ENCODE assay signal across 12 cellular contexts in genomic region chr1:241600496-241600901, GRCh38. TPM values are rescaled to one million over a fixed set of nuclear protein-coding genes. Genes with fewer than 3 reads are reported as not detected.
DNase-seq lines count a peak whose midpoint lies in the region; ATAC-seq and TF ChIP-seq lines count a peak whose summit lies in the region.
"Had no signal": no experiment of that assay in that cellular context is flagged by ENCODE, and none has a peak within 500 bp of the region (broad histone marks: within the 10 kb centered on the region; RNA-seq: fewer than 3 reads in every experiment).

No MANE protein-coding gene starts in this region.

- H3K4me1 Mint-ChIP-seq in stimulated activated naive B cell treated with anti-CD40 and anti-IgM and Interleukin-4, amounts not matched to agents 10 μg/mL and 1 μg/mL and 100 μg/mL, for 72 hours = peaks cover 51 to 71% of the 10 kb centered on the region in 2 donors
- peaks cover 4% of the 10 kb centered on the region for H3K4me1 Mint-ChIP-seq in activated CD8-positive, alpha-beta T cell treated with anti-CD3 and anti-CD28 coated beads for 36 hours (ENCODE audit: low read depth)

- CTCF ChIA-PET in activated CD8-positive, alpha-beta T cell treated with anti-CD3 and anti-CD28 coated beads for 36 hours (lab: Charles Lee) = interaction anchor here (0.8 to 1.0 kb wide), 2 partner anchors 10 to 68 kb away, joined by 3 read pairs; partner anchors contain the start of gene KMO

- H3K4me3 ChIP-seq in cardiac muscle cell (no peak overlapping the region), heart right ventricle (no peak overlapping the region), upper lobe of left lung (no peak overlapping the region)

- no peaks in the 10 kb centered on the region for H3K27me3 Mint-ChIP-seq in stimulated activated naive B cell treated with anti-CD40 and anti-IgM and Interleukin-4, amounts not matched to agents 10 μg/mL and 1 μg/mL and 100 μg/mL, for 72 hours
- H3K27me3 Mint-ChIP-seq in activated CD8-positive, alpha-beta T cell treated with anti-CD3 and anti-CD28 coated beads for 36 hours = no peaks in the 10 kb centered on the region
- H3K27me3 Mint-ChIP-seq: activated CD4-positive, alpha-beta T cell treated with anti-CD3 and anti-CD28 coated beads, Interleukin-2, amount 10 ng/mL, durations not matched to agents 24 days and 14 days had no signal

- DNase-seq in cardiac muscle cell (ENCODE audit: low read depth in 1 of 2, low spot score in 1 of 2) (peak in 1 of 2 donors; percentile 19), heart right ventricle (no peak), NOMO-1 (lab: John Stamatoyannopoulos, UW; ENCODE audit: unreplicated experiment in 2 of 2) (peak; percentile 11 to 76), upper lobe of left lung (no peak)
- DNase-seq in stimulated activated naive B cell treated with anti-CD40 and anti-IgM and Interleukin-4, amounts not matched to agents 10 μg/mL and 1 μg/mL and 100 μg/mL, for 72 hours = no peak
- no peak for DNase-seq in activated CD8-positive, alpha-beta T cell treated with anti-CD3 and anti-CD28 coated beads for 36 hours
- no peak for DNase-seq in stimulated activated CD4-positive, alpha-beta T cell treated with anti-CD3 and anti-CD28 coated beads, Interleukin-2, amount 100 ng/mL, for 24 hours
- DNase-seq: activated CD4-positive, alpha-beta T cell treated with anti-CD3 and anti-CD28 coated beads, Interleukin-2, amount 10 ng/mL, durations not matched to agents 24 days and 14 days; BE2C had no signal

- peaks cover 3 to 11% of the 10 kb centered on the region in 2 donors for H3K9me3 Mint-ChIP-seq in stimulated activated naive B cell treated with anti-CD40 and anti-IgM and Interleukin-4, amounts not matched to agents 10 μg/mL and 1 μg/mL and 100 μg/mL, for 72 hours
- H3K9me3 Mint-ChIP-seq in activated CD8-positive, alpha-beta T cell treated with anti-CD3 and anti-CD28 coated beads for 36 hours = no peaks in the 10 kb centered on the region
- H3K9me3 Mint-ChIP-seq: activated CD4-positive, alpha-beta T cell treated with anti-CD3 and anti-CD28 coated beads, Interleukin-2, amount 10 ng/mL, durations not matched to agents 24 days and 14 days had no signal

- H3K27me3 ChIP-seq in cardiac muscle cell (no peaks in the 10 kb centered on the region), heart right ventricle (no peaks in the 10 kb centered on the region), upper lobe of left lung (no peaks in the 10 kb centered on the region)
- H3K27me3 ChIP-seq: BE2C had no signal

- peaks cover 49 to 62% of the 10 kb centered on the region in 2 donors for H3K36me3 Mint-ChIP-seq in stimulated activated naive B cell treated with anti-CD40 and anti-IgM and Interleukin-4, amounts not matched to agents 10 μg/mL and 1 μg/mL and 100 μg/mL, for 72 hours
- peaks cover 12% of the 10 kb centered on the region for H3K36me3 Mint-ChIP-seq in activated CD8-positive, alpha-beta T cell treated with anti-CD3 and anti-CD28 coated beads for 36 hours (ENCODE audit: low read depth)

- H3K27ac ChIP-seq in cardiac muscle cell (peak overlapping the region; percentile 52), heart right ventricle (no peak overlapping the region), upper lobe of left lung (peak overlapping the region in 1 of 4 donors; percentile 11)

- no peak for TF ChIP-seq POLR2A in upper lobe of left lung (IDR thresholded peaks at IDR 0.05)

- ATAC-seq in heart right ventricle (no peak), HG02798 (IDR thresholded peaks at IDR 0.05; ENCODE audit: poor library complexity, unreplicated experiment) (peak; percentile 86), upper lobe of left lung (ENCODE audit: low FRiP score in 2 of 2) (no peak)
- peak; percentile 60 to 62 for ATAC-seq in stimulated activated naive B cell treated with anti-CD40 and anti-IgM and Interleukin-4, amounts not matched to agents 10 μg/mL and 1 μg/mL and 100 μg/mL, for 72 hours (replicated peaks)
- no peak for ATAC-seq in activated CD8-positive, alpha-beta T cell treated with anti-CD3 and anti-CD28 coated beads for 36 hours

- no peak for TF ChIP-seq CTCF in cardiac muscle cell (IDR thresholded peaks at IDR 0.05; ENCODE audit: low read depth, low read length)
- TF ChIP-seq CTCF in heart right ventricle (IDR thresholded peaks at IDR 0.05) = no peak
- no peak for TF ChIP-seq CTCF in activated CD8-positive, alpha-beta T cell treated with anti-CD3 and anti-CD28 coated beads for 36 hours (IDR thresholded peaks at IDR 0.05)
- no peak for TF ChIP-seq CTCF in upper lobe of left lung (IDR thresholded peaks at IDR 0.05)

- POLR2A ChIA-PET in activated CD8-positive, alpha-beta T cell treated with anti-CD3 and anti-CD28 coated beads for 36 hours (lab: Charles Lee) = no interaction called here

- H3K4me1 ChIP-seq in cardiac muscle cell (ENCODE audit: low read depth) (peaks cover 6% of the 10 kb centered on the region), heart right ventricle (peaks cover 0 to 15% (median 0%) of the 10 kb centered on the region in 9 donors), upper lobe of left lung (no peaks in the 10 kb centered on the region)
- H3K4me1 ChIP-seq: BE2C had no signal

- intact Hi-C loops in heart right ventricle (cut with DNase I) = loop anchor here in 2 of 10 donors (10.0 kb wide), 2 partner anchors 64 to 404 kb away; no protein-coding TSS in a partner anchor
- intact Hi-C loops in activated CD8-positive, alpha-beta T cell treated with anti-CD3 and anti-CD28 coated beads for 36 hours (cut with micrococcal nuclease) = no loop called here

- 32 to 40% methylated on average over 2 of the region's 2 CpGs for WGBS in heart right ventricle, 2 donors
- 67% methylated on average over 2 of the region's 2 CpGs for WGBS in upper lobe of left lung, 2 donors

- peak overlapping the region; percentile 26 to 28 for H3K4me3 Mint-ChIP-seq in stimulated activated naive B cell treated with anti-CD40 and anti-IgM and Interleukin-4, amounts not matched to agents 10 μg/mL and 1 μg/mL and 100 μg/mL, for 72 hours
- H3K4me3 Mint-ChIP-seq in activated CD8-positive, alpha-beta T cell treated with anti-CD3 and anti-CD28 coated beads for 36 hours = no peak overlapping the region
- H3K4me3 Mint-ChIP-seq: activated CD4-positive, alpha-beta T cell treated with anti-CD3 and anti-CD28 coated beads, Interleukin-2, amount 10 ng/mL, durations not matched to agents 24 days and 14 days had no signal

- H3K27ac Mint-ChIP-seq in stimulated activated naive B cell treated with anti-CD40 and anti-IgM and Interleukin-4, amounts not matched to agents 10 μg/mL and 1 μg/mL and 100 μg/mL, for 72 hours = peak overlapping the region; percentile 80
- no peak overlapping the region for H3K27ac Mint-ChIP-seq in activated CD8-positive, alpha-beta T cell treated with anti-CD3 and anti-CD28 coated beads for 36 hours
- H3K27ac Mint-ChIP-seq: activated CD4-positive, alpha-beta T cell treated with anti-CD3 and anti-CD28 coated beads, Interleukin-2, amount 10 ng/mL, durations not matched to agents 24 days and 14 days had no signal

- H3K9me3 ChIP-seq in cardiac muscle cell (ENCODE audit: low read depth) (no peaks in the 10 kb centered on the region), heart right ventricle (no peaks in the 10 kb centered on the region), upper lobe of left lung (no peaks in the 10 kb centered on the region)
- H3K9me3 ChIP-seq: BE2C had no signal

- H3K36me3 ChIP-seq in cardiac muscle cell = no peaks in the 10 kb centered on the region
- H3K36me3 ChIP-seq in heart right ventricle = no peaks in the 10 kb centered on the region
- H3K36me3 ChIP-seq in upper lobe of left lung = peaks cover 0 to 9% (median 0%) of the 10 kb centered on the region in 4 donors
- H3K36me3 ChIP-seq: BE2C had no signal

- TF ChIP-seq EP300 in upper lobe of left lung (IDR thresholded peaks at IDR 0.05) = no peak

RNA-seq across cellular contexts. Expression of gene CHML, which starts 39.7 kb away (rescaled TPM):
- 5.6 and 8.8 TPM in 2 replicates for total RNA-seq in cardiac muscle cell
- polyA plus RNA-seq in cardiac muscle cell = 3.3 and 6.6 TPM in 2 replicates
- 10 to 100 TPM in 3 of 10 donors, 1 to 10 TPM in 7; 4.8 to 11.4 (median 8.0) TPM for total RNA-seq in heart right ventricle
- polyA plus RNA-seq in heart right ventricle = 1 to 10 TPM; 1.7 to 2.9 TPM
- total RNA-seq in activated CD8-positive, alpha-beta T cell treated with anti-CD3 and anti-CD28 coated beads for 36 hours = 10 to 100 TPM; 20.3 to 24.7 TPM
- total RNA-seq in upper lobe of left lung = 10 to 100 TPM in 3 of 6 donors, 1 to 10 TPM in 3; 5.2 to 15.5 (median 11.8) TPM

RNA-seq across cellular contexts. Expression of gene OPN3, which starts 39.7 kb away (rescaled TPM):
- total RNA-seq in cardiac muscle cell = 17.5 and 23.5 TPM in 2 replicates
- 19.7 and 47.1 TPM in 2 replicates for polyA plus RNA-seq in cardiac muscle cell
- 1 to 10 TPM; 3.3 to 9.1 (median 4.9) TPM for total RNA-seq in heart right ventricle
- 1 to 10 TPM; 5.3 to 7.6 TPM for polyA plus RNA-seq in heart right ventricle
- 10 to 100 TPM in 1 of 2 experiments, 1 to 10 TPM in 1; 9.9 to 11.8 TPM for total RNA-seq in activated CD8-positive, alpha-beta T cell treated with anti-CD3 and anti-CD28 coated beads for 36 hours
- total RNA-seq in upper lobe of left lung = 10 to 100 TPM; 11.5 to 63.4 (median 30.2) TPM

RNA-seq across cellular contexts. Expression of gene WDR64, which starts 51.6 kb away (rescaled TPM):
- total RNA-seq in cardiac muscle cell (0.25 TPM in 1 of 2 replicates, not detected in the other), heart right ventricle (under 1 TPM in 1 of 10 donors, not detected in 9; 0.59 TPM), upper lobe of left lung (under 1 TPM in 1 of 6 donors, not detected in 5; 0.20 TPM)
- polyA plus RNA-seq in cardiac muscle cell (not detected in 2 replicates), heart right ventricle (not detected)
- total RNA-seq in activated CD8-positive, alpha-beta T cell treated with anti-CD3 and anti-CD28 coated beads for 36 hours = not detected
- total RNA-seq: activated CD4-positive, alpha-beta T cell treated with anti-CD3 and anti-CD28 coated beads, Interleukin-2, amount 10 ng/mL, durations not matched to agents 24 days and 14 days; subcutaneous adipose tissue had no signal
- polyA plus RNA-seq: esophagus had no signal

Comparison
In these comparisons a context has a peak if more than half of its experiments do, and no peak if none do; other contexts are left out.
1. DNase-seq: peak in NOMO-1 (2 of 2); none in heart right ventricle (0 of 2), stimulated activated naive B cell treated with anti-CD40 and anti-IgM and Interleukin-4, amounts not matched to agents 10 μg/mL and 1 μg/mL and 100 μg/mL, for 72 hours (single experiment), activated CD8-positive, alpha-beta T cell treated with anti-CD3 and anti-CD28 coated beads for 36 hours (single experiment), stimulated activated CD4-positive, alpha-beta T cell treated with anti-CD3 and anti-CD28 coated beads, Interleukin-2, amount 100 ng/mL, for 24 hours (0 of 2) and upper lobe of left lung (0 of 2).
2. ATAC-seq: peak in HG02798 (single experiment) and stimulated activated naive B cell treated with anti-CD40 and anti-IgM and Interleukin-4, amounts not matched to agents 10 μg/mL and 1 μg/mL and 100 μg/mL, for 72 hours (2 of 2); none in heart right ventricle (0 of 8), activated CD8-positive, alpha-beta T cell treated with anti-CD3 and anti-CD28 coated beads for 36 hours (single experiment) and upper lobe of left lung (0 of 2).